ENCODE assay signal across 7 cellular contexts in the genomic region with DNA sequence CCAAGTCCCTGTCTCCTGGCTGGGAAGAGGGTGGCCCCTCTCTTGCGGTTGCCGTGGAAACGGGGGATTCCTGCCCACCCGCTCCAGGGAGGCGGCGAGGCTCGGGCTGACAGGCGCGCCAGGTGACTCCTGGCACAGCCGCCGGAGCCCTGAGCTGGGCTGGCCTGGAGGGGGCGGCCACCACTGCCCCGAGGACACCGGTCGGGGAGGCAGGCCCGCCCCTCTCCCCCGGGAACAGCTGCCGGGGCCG.
A peak's percentile ranks its signal among the peaks of the same experiment; 100 is the strongest.
DNase-seq lines count a peak whose midpoint lies in the region; ATAC-seq and TF ChIP-seq lines count a peak whose summit lies in the region.

No MANE protein-coding gene starts in this region.

- H3K9me3 ChIP-seq in HAP-1 = no peaks in the 10 kb centered on the region
- H3K9me3 ChIP-seq in RWPE2 (ENCODE audit: severe bottlenecking) = no peaks in the 10 kb centered on the region
- no peaks in the 10 kb centered on the region for H3K9me3 ChIP-seq in neutrophil

- H3K4me3 ChIP-seq in HAP-1 (peak overlapping the region; percentile 39), RWPE2 (ENCODE audit: severe bottlenecking) (peak overlapping the region; percentile 67), neutrophil (ENCODE audit: low read depth in 1 of 2, low read length in 1 of 2) (peak overlapping the region; percentile 71 to 84)

- in situ Hi-C loops in HAP-1 (cut with MboI; ENCODE audit: low sequenced_read_pairs) = no loop called here

- no peak for TF ChIP-seq CTCF in RWPE2 (IDR thresholded peaks at IDR 0.05; ENCODE audit: poor library complexity, severe bottlenecking)
- TF ChIP-seq CTCF in neutrophil (IDR thresholded peaks at IDR 0.05) = no peak

- H3K4me1 ChIP-seq in HAP-1 = peaks cover 32% of the 10 kb centered on the region
- H3K4me1 ChIP-seq in RWPE2 (ENCODE audit: insufficient read depth, poor library complexity, severe bottlenecking) = peaks cover 27% of the 10 kb centered on the region
- H3K4me1 ChIP-seq in neutrophil (ENCODE audit: control insufficient read depth in 1 of 2, insufficient read depth in 1 of 2, low read depth in 1 of 2, low read length in 1 of 2) = peaks cover 67 to 69% of the 10 kb centered on the region in 2 experiments

- H3K27me3 ChIP-seq in HAP-1 (ENCODE audit: low read depth) = no peaks in the 10 kb centered on the region
- no peaks in the 10 kb centered on the region for H3K27me3 ChIP-seq in RWPE2 (ENCODE audit: insufficient read depth, poor library complexity, severe bottlenecking)
- H3K27me3 ChIP-seq in neutrophil = no peaks in the 10 kb centered on the region

- ATAC-seq in RWPE2 (ENCODE audit: low read depth) (peak; percentile 11; the same call in 2 of the 3 replicates), esophagus mucosa (peak; percentile 12), HG02885 (IDR thresholded peaks at IDR 0.05; ENCODE audit: poor library complexity, unreplicated experiment) (no peak), GM18873 (IDR thresholded peaks at IDR 0.05; ENCODE audit: low FRiP score, unreplicated experiment) (no peak)

- peaks cover 3% of the 10 kb centered on the region; the same call in 1 of the 2 replicates for H3K36me3 ChIP-seq in HAP-1 (replicated peaks)
- H3K36me3 ChIP-seq in RWPE2 (ENCODE audit: low read depth) = no peaks in the 10 kb centered on the region
- peaks cover 13% of the 10 kb centered on the region for H3K36me3 ChIP-seq in neutrophil

- H3K27ac ChIP-seq in RWPE2 (ENCODE audit: poor library complexity, severe bottlenecking) = peak overlapping the region; percentile 86
- peak overlapping the region; percentile 97 for H3K27ac ChIP-seq in neutrophil

- DNase-seq in HAP-1 (ENCODE audit: low spot score in 2 of 2) = peak in 1 of 2 experiments; percentile 47
- no peak for DNase-seq in RWPE2 (ENCODE audit: low spot score)
- DNase-seq in AML-193 (lab: John Stamatoyannopoulos, UW) = no peak

Comparison
In these comparisons a context has a peak if more than half of its experiments do, and no peak if none do; other contexts are left out.
1. ATAC-seq: peak in RWPE2 (single experiment) and esophagus mucosa (single experiment); none in HG02885 (single experiment) and GM18873 (single experiment).
2. Peak in every context shown above with its lines, with median percentiles within 50 percentile points of each other: H3K4me3 ChIP-seq.